28 cellular contexts compared by ENCODE assay signal in genomic region chr20:24811020-24811419, GRCh38.
DNase-seq lines count a peak whose midpoint lies in the region; ATAC-seq, FAIRE-seq and TF ChIP-seq lines count a peak whose summit lies in the region.
"Had no signal": no experiment of that assay in that cellular context is flagged by ENCODE, and none has a peak within 500 bp of the region (broad histone marks: within the 10 kb centered on the region; RNA-seq: fewer than 3 reads in every experiment).

No MANE protein-coding gene starts in this region.

- no peaks in the 10 kb centered on the region for H4K20me1 ChIP-seq in osteoblast (ENCODE audit: insufficient read depth, low read length)
- H4K20me1 ChIP-seq: BLaER1 had no signal

- H3K9me3 Mint-ChIP-seq in chondrocyte (ENCODE audit: low read depth), result no peaks in the 10 kb centered on the region
- peaks cover 5% of the 10 kb centered on the region for H3K9me3 Mint-ChIP-seq in activated T-helper 17 cell treated with anti-CD3 and anti-CD28 coated beads, Interleukin-2, amount 50 U/mL, for 72 hours
- H3K9me3 Mint-ChIP-seq: CD4-positive, alpha-beta memory T cell; CD8-positive, alpha-beta memory T cell had no signal

- H3K9me3 ChIP-seq in HEK293 (ENCODE audit: control insufficient read depth, insufficient read depth, low read depth, low read length), result no peaks in the 10 kb centered on the region
- no peaks in the 10 kb centered on the region for H3K9me3 ChIP-seq in lower lobe of right lung
- no peaks in the 10 kb centered on the region for H3K9me3 ChIP-seq in osteoblast (ENCODE audit: low read depth, low read length)
- H3K9me3 ChIP-seq: BE2C, BLaER1 had no signal

- H3K4me2 ChIP-seq in osteoblast (ENCODE audit: insufficient read depth, low read length), result no peak overlapping the region
- H3K4me2 ChIP-seq: BLaER1 had no signal

- H3K79me2 ChIP-seq in osteoblast (ENCODE audit: insufficient read depth, low read length), result no peaks in the 10 kb centered on the region

- no peak overlapping the region for H2AFZ ChIP-seq in osteoblast (ENCODE audit: low read length)

- DNase-seq in chondrocyte (ENCODE audit: low spot score) (peak; percentile 24), lower lobe of right lung (peak; percentile 2), osteoblast (ENCODE audit: insufficient read length, low spot score, missing footprints) (peak; percentile 81), H54 (ENCODE audit: insufficient read length, low spot score) (no peak), SIG-M5 (lab: John Stamatoyannopoulos, UW) (no peak), foreskin melanocyte (no peak)
- DNase-seq: 8988T; ACHN; C1 segment of cervical spinal cord; CD4-positive, alpha-beta memory T cell; CD4-positive, CD25-positive, alpha-beta regulatory T cell; CD8-positive, alpha-beta memory T cell; COR-L47; DMS 273 treated with DMSO at 0.1 percent for 48 hours; DMS153; DMS53; DMS79; DND-41; GDM1 had no signal

- no peak overlapping the region for H3K27ac ChIP-seq in HEK293 (ENCODE audit: extremely low read depth, low read depth, low read length)
- H3K27ac ChIP-seq in lower lobe of right lung, result no peak overlapping the region
- H3K27ac ChIP-seq in osteoblast (ENCODE audit: low read depth, low read length), result no peak overlapping the region
- H3K27ac ChIP-seq: BLaER1 had no signal

- H3K27ac Mint-ChIP-seq in chondrocyte (ENCODE audit: unreplicated experiment), result no peak overlapping the region
- H3K27ac Mint-ChIP-seq in activated T-helper 17 cell treated with anti-CD3 and anti-CD28 coated beads, Interleukin-2, amount 50 U/mL, for 72 hours, result no peak overlapping the region
- H3K27ac Mint-ChIP-seq: CD14-positive monocyte; CD4-positive, alpha-beta memory T cell; CD4-positive, CD25-positive, alpha-beta regulatory T cell; CD8-positive, alpha-beta memory T cell had no signal

- TF ChIP-seq CTCF in HEK293 (tag by site-specific recombination; IDR thresholded peaks at IDR 0.05) (no peak), chondrocyte (IDR thresholded peaks at IDR 0.05) (no peak), lower lobe of right lung (IDR thresholded peaks at IDR 0.05) (no peak), osteoblast (IDR thresholded peaks at IDR 0.05; ENCODE audit: extremely low read depth, low read depth, low read length) (no peak)

- no peak for TF ChIP-seq POLR2A in H54 (IDR thresholded peaks at IDR 0.05; ENCODE audit: low read depth, low read length)

- no peaks in the 10 kb centered on the region for H3K36me3 ChIP-seq in HEK293 (ENCODE audit: control insufficient read depth in 2 of 2, insufficient read depth in 1 of 2, low read length in 2 of 2)
- no peaks in the 10 kb centered on the region for H3K36me3 ChIP-seq in lower lobe of right lung
- no peaks in the 10 kb centered on the region for H3K36me3 ChIP-seq in osteoblast (ENCODE audit: insufficient read depth, low read length)
- H3K36me3 ChIP-seq: BE2C, BLaER1 had no signal

- no peak for ATAC-seq in lower lobe of right lung
- no peak for ATAC-seq in activated T-helper 17 cell treated with anti-CD3 and anti-CD28 coated beads, Interleukin-2, amount 50 U/mL, for 72 hours (replicated peaks)
- ATAC-seq: GM12878 had no signal

- H3K4me3 ChIP-seq in HEK293 (ENCODE audit: low read depth, low read length) (no peak overlapping the region), lower lobe of right lung (no peak overlapping the region), osteoblast (ENCODE audit: insufficient read depth, low read length) (no peak overlapping the region)
- H3K4me3 ChIP-seq: BLaER1, GM12878 had no signal

- POLR2A ChIA-PET in HEK293 (lab: Yijun Ruan, JAX), result no interaction called here

- no peak overlapping the region for H3K4me3 Mint-ChIP-seq in chondrocyte (ENCODE audit: unreplicated experiment)
- H3K4me3 Mint-ChIP-seq in activated T-helper 17 cell treated with anti-CD3 and anti-CD28 coated beads, Interleukin-2, amount 50 U/mL, for 72 hours, result no peak overlapping the region
- H3K4me3 Mint-ChIP-seq: CD14-positive monocyte; CD4-positive, alpha-beta memory T cell; CD4-positive, CD25-positive, alpha-beta regulatory T cell; CD8-positive, alpha-beta memory T cell had no signal

- H3K4me1 ChIP-seq in HEK293 (ENCODE audit: control insufficient read depth, insufficient read depth, low read length) (no peaks in the 10 kb centered on the region), lower lobe of right lung (no peaks in the 10 kb centered on the region), osteoblast (ENCODE audit: insufficient read depth, low read length) (no peaks in the 10 kb centered on the region)
- H3K4me1 ChIP-seq: BE2C had no signal

- CTCF ChIA-PET in HEK293 (lab: Yijun Ruan, JAX), result no interaction called here

- no peaks in the 10 kb centered on the region for H3K27me3 ChIP-seq in lower lobe of right lung (ENCODE audit: low read depth)
- no peaks in the 10 kb centered on the region for H3K27me3 ChIP-seq in osteoblast (ENCODE audit: insufficient read depth, low read length)
- H3K27me3 ChIP-seq: BLaER1 had no signal

- peaks cover 20% of the 10 kb centered on the region for H3K27me3 Mint-ChIP-seq in chondrocyte (ENCODE audit: low read depth)
- peaks cover 6% of the 10 kb centered on the region for H3K27me3 Mint-ChIP-seq in activated T-helper 17 cell treated with anti-CD3 and anti-CD28 coated beads, Interleukin-2, amount 50 U/mL, for 72 hours

- no peaks in the 10 kb centered on the region for H3K4me1 Mint-ChIP-seq in chondrocyte (ENCODE audit: low read depth)
- H3K4me1 Mint-ChIP-seq in activated T-helper 17 cell treated with anti-CD3 and anti-CD28 coated beads, Interleukin-2, amount 50 U/mL, for 72 hours, result no peaks in the 10 kb centered on the region
- H3K4me1 Mint-ChIP-seq: CD14-positive monocyte; CD4-positive, alpha-beta memory T cell; CD4-positive, CD25-positive, alpha-beta regulatory T cell had no signal

- H3K36me3 Mint-ChIP-seq in chondrocyte (ENCODE audit: low read depth), result no peaks in the 10 kb centered on the region
- no peaks in the 10 kb centered on the region for H3K36me3 Mint-ChIP-seq in activated T-helper 17 cell treated with anti-CD3 and anti-CD28 coated beads, Interleukin-2, amount 50 U/mL, for 72 hours (ENCODE audit: low read depth)
- H3K36me3 Mint-ChIP-seq: CD14-positive monocyte; CD4-positive, alpha-beta memory T cell; CD4-positive, CD25-positive, alpha-beta regulatory T cell; CD8-positive, alpha-beta memory T cell had no signal

- no peak for FAIRE-seq in H54 (lab: Jason Lieb, UNC)
- FAIRE-seq: A204.1, GM12878, GM12892, GM18507 had no signal

- intact Hi-C loops in lower lobe of right lung (cut with DNase I), result no loop called here

TF ChIP-seq in HEK293, 187 proteins besides CTCF, POLR2A, EP300 and RAD21:
- TF ChIP-seq ZIC2 (tag by site-specific recombination; IDR thresholded peaks at IDR 0.05), result no peak
- no peak for TF ChIP-seq ZNF280D (tag by site-specific recombination; IDR thresholded peaks at IDR 0.05)
- peak; percentile 11 for TF ChIP-seq KLF1 (tag by site-specific recombination; IDR thresholded peaks at IDR 0.05)
- no peak for TF ChIP-seq ZNF133 (tag by site-specific recombination; IDR thresholded peaks at IDR 0.05)
- 0 out of 2 replicates have a peak, but pooled peaks have one; percentile 22 for TF ChIP-seq EGR2 (tag by site-specific recombination; IDR thresholded peaks at IDR 0.05; ENCODE audit: low read depth)
TF ChIP-seq in HEK293: peak in this region for 2.

Comparison
In these comparisons a context has a peak if more than half of its experiments do, and no peak if none do; other contexts are left out.
1. DNase-seq: peak in chondrocyte (single experiment), lower lobe of right lung (single experiment) and osteoblast (single experiment); none in H54 (single experiment), SIG-M5 (single experiment) and foreskin melanocyte (single experiment).